1 cellular context compared by ENCODE assay signal in genomic region chr13:50518131-50518530, GRCh38.
TF ChIP-seq lines count a peak whose summit lies in the region.

No MANE protein-coding gene starts in this region.

TF ChIP-seq in WTC11, 78 proteins besides CTCF, POLR2A, EP300 and RAD21 (continued from another document):
- TF ChIP-seq PRDM15 (CRISPR knock-in tag; IDR thresholded peaks at IDR 0.05) = no peak
- TF ChIP-seq NR2C2 (CRISPR knock-in tag; IDR thresholded peaks at IDR 0.05) = no peak
- TF ChIP-seq, protein P1, sequence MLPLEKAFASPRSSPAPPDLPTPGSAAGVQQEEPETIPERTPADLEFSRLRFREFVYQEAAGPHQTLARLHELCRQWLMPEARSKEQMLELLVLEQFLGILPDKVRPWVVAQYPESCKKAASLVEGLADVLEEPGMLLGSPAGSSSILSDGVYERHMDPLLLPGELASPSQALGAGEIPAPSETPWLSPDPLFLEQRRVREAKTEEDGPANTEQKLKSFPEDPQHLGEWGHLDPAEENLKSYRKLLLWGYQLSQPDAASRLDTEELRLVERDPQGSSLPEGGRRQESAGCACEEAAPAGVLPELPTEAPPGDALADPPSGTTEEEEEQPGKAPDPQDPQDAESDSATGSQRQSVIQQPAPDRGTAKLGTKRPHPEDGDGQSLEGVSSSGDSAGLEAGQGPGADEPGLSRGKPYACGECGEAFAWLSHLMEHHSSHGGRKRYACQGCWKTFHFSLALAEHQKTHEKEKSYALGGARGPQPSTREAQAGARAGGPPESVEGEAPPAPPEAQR (CRISPR knock-in tag; IDR thresholded peaks at IDR 0.05) = no peak
- no peak for TF ChIP-seq ZNF671 (CRISPR knock-in tag; IDR thresholded peaks at IDR 0.05)
- TF ChIP-seq AR (CRISPR knock-in tag; IDR thresholded peaks at IDR 0.05) = no peak
